7 cellular contexts compared by ENCODE assay signal in the genomic region with DNA sequence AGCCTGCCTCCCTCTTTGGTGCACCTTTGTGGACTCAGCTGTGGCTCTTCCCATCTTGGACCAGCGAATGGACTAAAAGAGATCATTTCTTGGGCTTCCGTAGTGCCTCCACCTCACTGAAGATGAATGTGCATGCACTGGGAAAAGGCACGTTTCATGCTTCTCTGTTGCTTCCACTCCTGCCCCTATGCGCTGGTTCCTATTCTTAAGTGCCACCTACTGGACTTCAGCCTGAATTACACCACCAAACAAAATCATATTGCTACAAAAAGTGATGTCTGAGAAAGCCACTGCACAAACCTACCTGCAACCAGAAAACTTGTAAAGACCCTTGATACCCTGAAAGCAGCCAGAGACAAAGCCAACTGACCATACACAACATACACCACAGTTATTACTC.
DNase-seq lines count a peak whose midpoint lies in the region; ATAC-seq, FAIRE-seq and TF ChIP-seq lines count a peak whose summit lies in the region.

No MANE protein-coding gene starts in this region.

- no peaks in the 10 kb centered on the region for H3K36me3 ChIP-seq in esophagus squamous epithelium

- H3K4me3 Mint-ChIP-seq in glutamatergic neuron (ENCODE audit: unreplicated experiment), result no peak overlapping the region

- H3K4me1 ChIP-seq in esophagus squamous epithelium, result no peaks in the 10 kb centered on the region

- FAIRE-seq in HTR-8/SVneo (lab: Jason Lieb, UNC), result no peak

- peaks cover 0 to 9% (median 0%) of the 10 kb centered on the region in 3 donors for H3K9me3 ChIP-seq in esophagus squamous epithelium

- H3K9me3 Mint-ChIP-seq in glutamatergic neuron (ENCODE audit: unreplicated experiment), result peaks cover 4% of the 10 kb centered on the region

- 0 to 66% methylated on average over 1 to 4 of the region's 4 CpGs for WGBS in esophagus squamous epithelium, 2 donors

- H3K27ac Mint-ChIP-seq in glutamatergic neuron (ENCODE audit: unreplicated experiment), result no peak overlapping the region

- H3K4me3 ChIP-seq in esophagus squamous epithelium, result no peak overlapping the region

- no peaks in the 10 kb centered on the region for H3K27me3 Mint-ChIP-seq in glutamatergic neuron (ENCODE audit: unreplicated experiment)

- no peaks in the 10 kb centered on the region for H3K4me1 Mint-ChIP-seq in glutamatergic neuron (ENCODE audit: low read depth, unreplicated experiment)

- no peaks in the 10 kb centered on the region for H3K27me3 ChIP-seq in esophagus squamous epithelium

- DNase-seq in OCI-M1 (lab: John Stamatoyannopoulos, UW), result peak; percentile 70
- DNase-seq in glutamatergic neuron, result no peak
- DNase-seq in HTR-8/SVneo (ENCODE audit: insufficient read length, low spot score), result no peak
- DNase-seq in esophagus squamous epithelium (lab: John Stamatoyannopoulos, UW), result no peak

- H3K36me3 Mint-ChIP-seq in glutamatergic neuron (ENCODE audit: unreplicated experiment), result no peaks in the 10 kb centered on the region

- intact Hi-C loops in esophagus squamous epithelium (cut with DNase I), result no loop called here

- ATAC-seq in HG03378 (IDR thresholded peaks at IDR 0.05; ENCODE audit: unreplicated experiment) (peak; percentile 47), HG03354 (IDR thresholded peaks at IDR 0.05; ENCODE audit: poor library complexity, severe bottlenecking, unreplicated experiment) (no peak)

- TF ChIP-seq CTCF in GM12872 (IDR thresholded peaks at IDR 0.05; ENCODE audit: insufficient read depth, low read depth, low read length), result peak; percentile 65; the same call in 2 of the 3 replicates
- peak; percentile 83 for TF ChIP-seq CTCF in glutamatergic neuron (IDR thresholded peaks at IDR 0.05; ENCODE audit: partially characterized antibody, unreplicated experiment)
- peak in 2 of 6 experiments; percentile 6 to 35 for TF ChIP-seq CTCF in esophagus squamous epithelium (IDR thresholded peaks at IDR 0.05)

- no peak overlapping the region for H3K27ac ChIP-seq in esophagus squamous epithelium

- TF ChIP-seq POLR2A in esophagus squamous epithelium (IDR thresholded peaks at IDR 0.05), result no peak
